9 cellular contexts compared by ENCODE assay signal in the genomic region with DNA sequence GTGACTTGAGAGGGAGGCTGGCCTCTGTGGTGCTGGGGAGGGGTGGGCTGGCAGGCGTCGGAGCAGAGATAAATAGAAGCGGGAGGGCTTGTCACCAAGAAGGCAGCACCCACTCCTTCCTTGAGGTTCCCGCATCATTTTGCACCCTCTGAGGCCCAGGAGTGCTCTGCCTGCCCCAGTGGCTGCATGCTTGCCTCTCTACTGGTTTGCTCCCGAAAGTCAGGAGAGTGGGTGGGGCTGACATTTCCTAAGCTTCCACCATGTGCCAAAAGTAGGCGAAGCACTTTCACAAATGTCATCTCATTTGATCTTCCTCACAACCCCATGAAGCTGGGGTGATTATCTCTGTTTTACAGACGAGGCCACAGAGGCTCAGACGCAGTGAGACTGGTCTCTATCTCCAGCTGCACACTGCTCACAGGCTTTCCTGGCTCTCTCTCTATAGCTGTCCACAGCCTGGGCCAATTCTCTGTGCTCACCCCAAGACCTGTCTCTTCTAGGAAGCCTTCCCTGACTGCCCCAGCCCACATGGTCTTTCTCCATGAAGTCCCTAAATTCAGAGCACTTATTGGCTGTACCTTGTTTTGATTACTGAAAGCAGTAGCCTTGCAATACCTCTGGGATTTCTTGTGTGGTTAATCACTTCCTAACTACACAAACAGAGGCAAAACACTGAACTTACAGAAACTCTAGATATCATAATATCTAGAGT. TPM values are rescaled to one million over a fixed set of nuclear protein-coding genes. Genes with fewer than 3 reads are reported as not detected.
DNase-seq lines count a peak whose midpoint lies in the region; ATAC-seq and TF ChIP-seq lines count a peak whose summit lies in the region.
"Had no signal": no experiment of that assay in that cellular context is flagged by ENCODE, and none has a peak within 500 bp of the region (broad histone marks: within the 10 kb centered on the region; RNA-seq: fewer than 3 reads in every experiment).

No MANE protein-coding gene starts in this region.

- H3K36me3 Mint-ChIP-seq in activated T-cell treated with anti-CD3 and anti-CD28 coated beads, Interleukin-2, amount 50 U/mL, for 72 hours (ENCODE audit: insufficient read depth in 2 of 2): peaks cover 2 to 5% of the 10 kb centered on the region in 2 donors

- H3K9me3 ChIP-seq in sigmoid colon: no peaks in the 10 kb centered on the region
- H3K9me3 ChIP-seq: thoracic aorta had no signal

- no peaks in the 10 kb centered on the region for H3K27me3 Mint-ChIP-seq in activated T-cell treated with anti-CD3 and anti-CD28 coated beads, Interleukin-2, amount 50 U/mL, for 72 hours (ENCODE audit: low read depth)

- no peak for TF ChIP-seq CTCF in sigmoid colon (IDR thresholded peaks at IDR 0.05)

- H3K36me3 ChIP-seq in sigmoid colon: peaks cover 0 to 13% (median 6%) of the 10 kb centered on the region in 4 donors
- H3K36me3 ChIP-seq: thoracic aorta had no signal

- H3K9me3 Mint-ChIP-seq in activated T-cell treated with anti-CD3 and anti-CD28 coated beads, Interleukin-2, amount 50 U/mL, for 72 hours: no peaks in the 10 kb centered on the region

- no peak overlapping the region for H3K27ac ChIP-seq in sigmoid colon
- H3K27ac ChIP-seq: thoracic aorta had no signal

- WGBS in sigmoid colon, 2 donors: 70 to 87% methylated on average over 8 of the region's 8 CpGs

- H3K4me1 Mint-ChIP-seq in activated T-cell treated with anti-CD3 and anti-CD28 coated beads, Interleukin-2, amount 50 U/mL, for 72 hours (ENCODE audit: low read depth): peaks cover 92% of the 10 kb centered on the region

- TF ChIP-seq EP300 in sigmoid colon (IDR thresholded peaks at IDR 0.05): no peak

- H3K4me3 ChIP-seq in sigmoid colon: no peak overlapping the region
- H3K4me3 ChIP-seq: thoracic aorta had no signal

- peak; percentile 50 for DNase-seq in GM19238 (ENCODE audit: insufficient read length, low spot score)
- peak; percentile 64 to 82 for DNase-seq in activated T-cell treated with anti-CD3 and anti-CD28 coated beads, Interleukin-2, amount 50 U/mL, for 72 hours
- DNase-seq in sigmoid colon: peak; percentile 62
- DNase-seq in medulla oblongata (ENCODE audit: extremely low spot score): no peak
- DNase-seq in NCI-H774 (lab: John Stamatoyannopoulos, UW): no peak
- DNase-seq in NOMO-1 treated with dmso at 0.1 percent for 144 hours (lab: John Stamatoyannopoulos, UW; ENCODE audit: unreplicated experiment): no peak
- no peak for DNase-seq in pons (ENCODE audit: low spot score)

- peak overlapping the region; percentile 86 for H3K27ac Mint-ChIP-seq in activated T-cell treated with anti-CD3 and anti-CD28 coated beads, Interleukin-2, amount 50 U/mL, for 72 hours

- no peaks in the 10 kb centered on the region for H3K27me3 ChIP-seq in sigmoid colon

- no peak for TF ChIP-seq POLR2A in sigmoid colon (IDR thresholded peaks at IDR 0.05)

- no peaks in the 10 kb centered on the region for H3K4me1 ChIP-seq in sigmoid colon

- ATAC-seq in HG03175 (IDR thresholded peaks at IDR 0.05; ENCODE audit: unreplicated experiment): peak; percentile 86
- peak; percentile 87 to 89 for ATAC-seq in activated T-cell treated with anti-CD3 and anti-CD28 coated beads, Interleukin-2, amount 50 U/mL, for 72 hours (replicated peaks in 1 of 2)

- peak overlapping the region; percentile 71 to 82 for H3K4me3 Mint-ChIP-seq in activated T-cell treated with anti-CD3 and anti-CD28 coated beads, Interleukin-2, amount 50 U/mL, for 72 hours

- intact Hi-C loops in sigmoid colon (cut with DNase I): no loop called here

RNA-seq across cellular contexts. Expression of gene UCP3, which starts 2.6 kb away (rescaled TPM):
- 1 to 10 TPM; 3.7 to 5.4 TPM for total RNA-seq in activated T-cell treated with anti-CD3 and anti-CD28 coated beads, Interleukin-2, amount 50 U/mL, for 72 hours
- 1 to 10 TPM in 2 of 4 donors, under 1 TPM in 2; 0.41 to 2.8 (median 1.0) TPM for total RNA-seq in sigmoid colon
- 1 to 10 TPM in 1 of 3 donors, under 1 TPM in 1, not detected in 1; 0.23 to 1.9 TPM for polyA plus RNA-seq in sigmoid colon

RNA-seq across cellular contexts. Expression of gene UCP2, which starts 28.9 kb away (rescaled TPM):
- 100 to 1,000 TPM; 152 to 198 TPM for total RNA-seq in activated T-cell treated with anti-CD3 and anti-CD28 coated beads, Interleukin-2, amount 50 U/mL, for 72 hours
- 10 to 100 TPM; 23.8 to 38.8 (median 27.9) TPM for total RNA-seq in sigmoid colon
- polyA plus RNA-seq in sigmoid colon: 100 to 1,000 TPM in 1 of 3 donors, 10 to 100 TPM in 2; 37.2 to 117 (median 52.5) TPM

Comparison
In these comparisons a context has a peak if more than half of its experiments do, and no peak if none do; other contexts are left out.
1. DNase-seq: peak in GM19238 (single experiment), activated T-cell treated with anti-CD3 and anti-CD28 coated beads, Interleukin-2, amount 50 U/mL, for 72 hours (2 of 2) and sigmoid colon (single experiment); none in medulla oblongata (single experiment), NCI-H774 (single experiment), NOMO-1 treated with dmso at 0.1 percent for 144 hours (single experiment) and pons (single experiment).